In genomic region chr2:128469203-128469602, GRCh38 we compare ENCODE assay signal across 1 cellular context.
TF ChIP-seq lines count a peak whose summit lies in the region.

No MANE protein-coding gene starts in this region.

TF ChIP-seq in K562, 482 proteins besides CTCF, POLR2A, EP300 and RAD21 (continued from another document):
- TF ChIP-seq, protein P1, sequence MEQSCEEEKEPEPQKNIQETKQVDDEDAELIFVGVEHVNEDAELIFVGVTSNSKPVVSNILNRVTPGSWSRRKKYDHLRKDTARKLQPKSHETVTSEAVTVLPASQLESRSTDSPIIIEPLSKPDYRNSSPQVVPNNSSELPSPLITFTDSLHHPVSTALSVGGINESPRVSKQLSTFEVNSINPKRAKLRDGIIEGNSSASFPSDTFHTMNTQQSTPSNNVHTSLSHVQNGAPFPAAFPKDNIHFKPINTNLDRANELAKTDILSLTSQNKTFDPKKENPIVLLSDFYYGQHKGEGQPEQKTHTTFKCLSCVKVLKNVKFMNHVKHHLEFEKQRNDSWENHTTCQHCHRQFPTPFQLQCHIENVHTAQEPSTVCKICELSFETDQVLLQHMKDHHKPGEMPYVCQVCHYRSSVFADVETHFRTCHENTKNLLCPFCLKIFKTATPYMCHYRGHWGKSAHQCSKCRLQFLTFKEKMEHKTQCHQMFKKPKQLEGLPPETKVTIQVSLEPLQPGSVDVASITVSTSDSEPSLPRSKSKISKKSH (CRISPR knock-in tag; IDR thresholded peaks at IDR 0.05), result peak; percentile 89; the same call in 1 of the 2 replicates
- 0 out of 2 replicates have a peak, but pooled peaks have one; percentile 43 for TF ChIP-seq SMAD3 (CRISPR knock-in tag; conservative IDR thresholded peaks at IDR 0.05)
- TF ChIP-seq ZNF766 (CRISPR knock-in tag; conservative IDR thresholded peaks at IDR 0.05), result 0 out of 2 replicates have a peak, but pooled peaks have one; percentile 33
- peak in 1 of 2 experiments; percentile 34; a peak in 1 of 4 replicates for TF ChIP-seq RCOR1 (IDR thresholded peaks at IDR 0.05; ENCODE audit: borderline replicate concordance in 1 of 2, low read depth in 2 of 2, low read length in 2 of 2)
- peak; percentile 98 for TF ChIP-seq CBX1 (IDR thresholded peaks at IDR 0.05; ENCODE audit: low read depth)
- TF ChIP-seq, protein P2, sequence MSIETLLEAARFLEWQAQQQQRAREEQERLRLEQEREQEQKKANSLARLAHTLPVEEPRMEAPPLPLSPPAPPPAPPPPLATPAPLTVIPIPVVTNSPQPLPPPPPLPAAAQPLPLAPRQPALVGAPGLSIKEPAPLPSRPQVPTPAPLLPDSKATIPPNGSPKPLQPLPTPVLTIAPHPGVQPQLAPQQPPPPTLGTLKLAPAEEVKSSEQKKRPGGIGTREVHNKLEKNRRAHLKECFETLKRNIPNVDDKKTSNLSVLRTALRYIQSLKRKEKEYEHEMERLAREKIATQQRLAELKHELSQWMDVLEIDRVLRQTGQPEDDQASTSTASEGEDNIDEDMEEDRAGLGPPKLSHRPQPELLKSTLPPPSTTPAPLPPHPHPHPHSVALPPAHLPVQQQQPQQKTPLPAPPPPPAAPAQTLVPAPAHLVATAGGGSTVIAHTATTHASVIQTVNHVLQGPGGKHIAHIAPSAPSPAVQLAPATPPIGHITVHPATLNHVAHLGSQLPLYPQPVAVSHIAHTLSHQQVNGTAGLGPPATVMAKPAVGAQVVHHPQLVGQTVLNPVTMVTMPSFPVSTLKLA (conservative IDR thresholded peaks at IDR 0.05), result no peak
TF ChIP-seq in K562: peak in this region for 14.
